Comparison of ENCODE assay signal across 21 cellular contexts in the genomic region with DNA sequence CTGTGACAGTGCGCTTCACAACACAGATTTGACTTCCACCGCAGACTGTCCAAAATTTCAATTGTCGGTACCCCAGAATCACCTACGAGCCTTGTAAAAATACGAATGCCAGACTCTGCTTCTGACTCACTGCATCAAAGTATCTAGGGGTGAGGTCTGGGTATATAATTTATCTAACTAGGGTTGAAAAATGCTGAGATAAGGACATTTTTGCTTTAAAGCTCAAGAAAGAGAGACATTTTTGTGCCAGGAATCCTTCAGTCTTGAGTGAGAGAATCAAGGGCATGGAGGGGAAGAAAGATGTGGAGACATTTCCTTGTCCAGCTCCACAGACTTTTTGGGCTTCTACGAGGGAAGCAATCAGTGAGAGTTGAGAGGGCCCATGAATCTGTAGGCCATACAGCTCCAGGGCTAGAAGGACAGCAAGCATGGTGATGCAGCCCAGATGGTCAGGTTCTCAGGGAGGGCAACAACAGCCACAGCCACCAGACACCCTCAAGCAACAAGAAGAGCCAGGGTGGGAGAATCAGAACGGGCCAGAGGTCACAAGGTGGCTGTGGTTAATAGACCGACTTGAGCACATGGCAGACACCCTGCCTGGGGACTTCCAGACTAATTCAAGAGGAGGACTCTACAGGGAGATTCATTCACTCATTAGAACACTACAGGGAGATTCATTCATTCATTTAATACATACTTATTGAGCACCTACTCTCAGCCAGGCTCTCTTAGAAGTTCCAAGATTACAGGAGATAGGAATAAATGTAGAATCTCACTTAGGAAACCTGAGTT.
"Had no signal": no experiment of that assay in that cellular context is flagged by ENCODE, and none has a peak within 500 bp of the region (broad histone marks: within the 10 kb centered on the region; RNA-seq: fewer than 3 reads in every experiment).

No MANE protein-coding gene starts in this region.

- H3K4me3 ChIP-seq: breast epithelium, esophagus squamous epithelium, left ventricle myocardium inferior, ovary, psoas muscle, skin epidermis, suprapubic skin had no signal

- DNase-seq: activated CD4-positive, alpha-beta T cell treated with anti-CD3 and anti-CD28 coated beads, Interleukin-2, amount 50 U/mL, for 4 hours; activated effector memory CD4-positive, alpha-beta T cell treated with anti-CD3 and anti-CD28 coated beads, Interleukin-2, amount 50 U/mL, for 16 hours; activated T-cell treated with anti-CD3 and anti-CD28 coated beads, Interleukin-2, amount 50 U/mL, for 72 hours; cerebellar nuclear complex; effector memory CD4-positive, alpha-beta T cell; esophagus squamous epithelium; immature natural killer cell; kidney glomerular epithelial cell; left ventricle myocardium inferior; mammary epithelial cell; ovary; psoas muscle; right cardiac atrium; stimulated activated naive CD8-positive, alpha-beta T cell treated with anti-CD3 and anti-CD28 coated beads, Interleukin-15, amount 100 ng/mL, for 72 hours; T-helper 2 cell; trophoblast cell had no signal

- H3K27me3 ChIP-seq: breast epithelium, esophagus squamous epithelium, ovary, suprapubic skin had no signal

- H3K27ac ChIP-seq: breast epithelium, esophagus squamous epithelium, left ventricle myocardium inferior, ovary, psoas muscle, skin epidermis, suprapubic skin, WERI-Rb-1 had no signal

- H3K4me1 ChIP-seq: breast epithelium, left ventricle myocardium inferior, psoas muscle, suprapubic skin had no signal

- H3K9me3 Mint-ChIP-seq: activated naive CD4-positive, alpha-beta T cell treated with anti-CD3 and anti-CD28 coated beads, Interleukin-2, amount 50 U/mL, for 24 hours; activated T-cell treated with anti-CD3 and anti-CD28 coated beads, Interleukin-2, amount 50 U/mL, for 72 hours; immature natural killer cell had no signal

- H3K36me3 Mint-ChIP-seq: activated naive CD4-positive, alpha-beta T cell treated with anti-CD3 and anti-CD28 coated beads, Interleukin-2, amount 50 U/mL, for 24 hours; immature natural killer cell had no signal

- H3K27ac Mint-ChIP-seq: activated naive CD4-positive, alpha-beta T cell treated with anti-CD3 and anti-CD28 coated beads, Interleukin-2, amount 50 U/mL, for 24 hours; activated T-cell treated with anti-CD3 and anti-CD28 coated beads, Interleukin-2, amount 50 U/mL, for 72 hours; immature natural killer cell; stimulated activated naive CD8-positive, alpha-beta T cell treated with anti-CD3 and anti-CD28 coated beads, Interleukin-15, amount 100 ng/mL, for 72 hours had no signal

- H3K4me3 Mint-ChIP-seq: activated naive CD4-positive, alpha-beta T cell treated with anti-CD3 and anti-CD28 coated beads, Interleukin-2, amount 50 U/mL, for 24 hours; activated T-cell treated with anti-CD3 and anti-CD28 coated beads, Interleukin-2, amount 50 U/mL, for 72 hours; immature natural killer cell; stimulated activated naive CD8-positive, alpha-beta T cell treated with anti-CD3 and anti-CD28 coated beads, Interleukin-15, amount 100 ng/mL, for 72 hours had no signal

- H3K9me3 ChIP-seq: breast epithelium, esophagus squamous epithelium, left ventricle myocardium inferior, ovary, psoas muscle, suprapubic skin had no signal

- H3K36me3 ChIP-seq: breast epithelium, esophagus squamous epithelium, left ventricle myocardium inferior, ovary, suprapubic skin, WERI-Rb-1 had no signal

- ATAC-seq: activated T-cell treated with anti-CD3 and anti-CD28 coated beads, Interleukin-2, amount 50 U/mL, for 72 hours; psoas muscle; right cardiac atrium; stimulated activated naive CD8-positive, alpha-beta T cell treated with anti-CD3 and anti-CD28 coated beads, Interleukin-15, amount 100 ng/mL, for 72 hours had no signal
